In the genomic region with DNA sequence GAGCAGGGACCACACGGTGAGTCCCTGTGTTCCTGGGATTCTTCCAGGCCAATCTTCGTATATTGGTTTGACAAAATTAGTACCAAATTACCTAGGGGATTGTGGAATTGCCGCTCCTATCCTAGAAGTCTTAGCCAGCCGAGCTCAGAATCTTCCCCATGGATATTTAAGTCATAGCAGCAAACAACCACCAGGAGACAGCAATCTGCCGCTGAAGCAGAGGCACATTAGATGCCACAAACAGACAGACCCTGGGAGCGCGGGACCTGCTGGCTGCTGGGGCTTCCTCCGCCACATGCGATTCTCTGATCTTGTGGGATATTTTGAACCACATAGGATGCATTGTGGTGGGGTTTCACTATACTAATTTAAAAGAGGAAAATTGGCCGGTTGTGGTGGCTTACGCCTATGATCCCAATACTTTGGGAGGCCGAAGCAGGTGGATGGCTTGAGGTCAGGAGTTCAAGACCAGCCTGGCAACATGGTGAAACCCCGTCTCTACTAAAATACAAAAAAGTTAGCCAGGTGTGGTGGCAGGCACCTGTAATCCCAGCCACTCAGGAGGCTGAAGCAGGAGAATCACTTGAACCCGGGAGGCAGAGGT, we compare ENCODE assay signal across 8 cellular contexts. TPM values are rescaled to one million over a fixed set of nuclear protein-coding genes. Genes with fewer than 3 reads are reported as not detected.
DNase-seq lines count a peak whose midpoint lies in the region; FAIRE-seq and TF ChIP-seq lines count a peak whose summit lies in the region.
"Had no signal": no experiment of that assay in that cellular context is flagged by ENCODE, and none has a peak within 500 bp of the region (broad histone marks: within the 10 kb centered on the region; RNA-seq: fewer than 3 reads in every experiment).

No MANE protein-coding gene starts in this region.

- no peak overlapping the region for H3K4me3 Mint-ChIP-seq in mesothelial cell of epicardium
- H3K4me3 Mint-ChIP-seq: activated B cell treated with CpG ODN at 0.5 μM for 24 hours had no signal

- WGBS in spleen, 5 donors, result 50 to 64% (median 54%) methylated on average over 14 of the region's 14 CpGs
- 50 to 52% (median 51%) methylated on average over 14 of the region's 14 CpGs for WGBS in small intestine, 3 donors

- H3K36me3 ChIP-seq in GM06990 (ENCODE audit: control insufficient read depth, insufficient read depth, low read length) (no peaks in the 10 kb centered on the region), brain microvascular endothelial cell (replicated peaks) (no peaks in the 10 kb centered on the region), spleen (no peaks in the 10 kb centered on the region), small intestine (ENCODE audit: control insufficient read depth in 2 of 2, insufficient read depth in 2 of 2, low read length in 2 of 2) (no peaks in the 10 kb centered on the region)

- peaks cover 0 to 8% (median 0%) of the 10 kb centered on the region in 8 donors for H3K9me3 ChIP-seq in spleen
- H3K9me3 ChIP-seq in small intestine (ENCODE audit: control insufficient read depth, low read depth), result no peaks in the 10 kb centered on the region

- TF ChIP-seq POLR2A in spleen (IDR thresholded peaks at IDR 0.05), result no peak

- no peaks in the 10 kb centered on the region for H3K36me3 Mint-ChIP-seq in mesothelial cell of epicardium

- H3K27me3 ChIP-seq in GM06990 (replicated peaks; ENCODE audit: control insufficient read depth, insufficient read depth, low read length) (no peaks in the 10 kb centered on the region), brain microvascular endothelial cell (replicated peaks) (peaks cover 1% of the 10 kb centered on the region), spleen (replicated peaks in 1 of 7) (peaks cover 0 to 41% (median 0%) of the 10 kb centered on the region in 7 donors), small intestine (ENCODE audit: control insufficient read depth in 2 of 2, insufficient read depth in 2 of 2, low read length in 2 of 2) (peaks cover 0 to 12% of the 10 kb centered on the region in 2 donors)

- no peaks in the 10 kb centered on the region for H3K9me3 Mint-ChIP-seq in mesothelial cell of epicardium
- H3K9me3 Mint-ChIP-seq: activated B cell treated with CpG ODN at 0.5 μM for 24 hours had no signal

- peaks cover 48% of the 10 kb centered on the region for H3K27me3 Mint-ChIP-seq in mesothelial cell of epicardium (ENCODE audit: low read depth)

- H3K4me3 ChIP-seq in GM06990 (replicated peaks; ENCODE audit: low read depth, low read length), result no peak overlapping the region
- H3K4me3 ChIP-seq in LNCaP clone FGC (ENCODE audit: low read depth, low read length), result no peak overlapping the region
- no peak overlapping the region for H3K4me3 ChIP-seq in brain microvascular endothelial cell (ENCODE audit: low read depth, low read length)
- H3K4me3 ChIP-seq in spleen, result no peak overlapping the region
- no peak overlapping the region for H3K4me3 ChIP-seq in small intestine (ENCODE audit: low read depth in 1 of 2, low read length in 2 of 2)

- in situ Hi-C loops in brain microvascular endothelial cell (cut with HindIII; ENCODE audit: low pct_ligation_motif_present, low sequenced_read_pairs), result no loop called here

- H3K4me1 ChIP-seq in spleen, result no peaks in the 10 kb centered on the region
- H3K4me1 ChIP-seq in small intestine (ENCODE audit: control insufficient read depth in 2 of 2, insufficient read depth in 1 of 2, low read depth in 1 of 2, low read length in 1 of 2), result no peaks in the 10 kb centered on the region

- intact Hi-C loops in spleen (cut with DNase I; ENCODE audit: low total_unique reads), result no loop called here

- FAIRE-seq in small intestine (lab: Jason Lieb, UNC), result no peak

- H3K27ac Mint-ChIP-seq in mesothelial cell of epicardium, result no peak overlapping the region
- H3K27ac Mint-ChIP-seq: activated B cell treated with CpG ODN at 0.5 μM for 24 hours had no signal

- DNase-seq in GM06990 (ENCODE audit: extremely low read depth, insufficient read length) (no peak), LNCaP clone FGC (ENCODE audit: low read depth) (no peak), brain microvascular endothelial cell (no peak), mesothelial cell of epicardium (ENCODE audit: low spot score in 2 of 2, unreplicated experiment in 2 of 2) (no peak), spleen (no peak), NCI-H2196 treated with DMSO at 0.1 percent for 48 hours (lab: John Stamatoyannopoulos, UW; ENCODE audit: unreplicated experiment) (no peak), small intestine (no peak)
- DNase-seq: activated B cell treated with CpG ODN at 0.5 μM for 24 hours had no signal

- H3K27ac ChIP-seq in brain microvascular endothelial cell (no peak overlapping the region), spleen (no peak overlapping the region), small intestine (ENCODE audit: low read depth in 1 of 2, low read length in 1 of 2) (no peak overlapping the region)

- no peaks in the 10 kb centered on the region for H3K4me1 Mint-ChIP-seq in mesothelial cell of epicardium
- H3K4me1 Mint-ChIP-seq: activated B cell treated with CpG ODN at 0.5 μM for 24 hours had no signal

- TF ChIP-seq CTCF in GM06990 (IDR thresholded peaks at IDR 0.05; ENCODE audit: insufficient read depth, low read length, poor library complexity, severe bottlenecking) (peak; percentile 58), LNCaP clone FGC (IDR thresholded peaks at IDR 0.05; ENCODE audit: control insufficient read depth, extremely low read depth, insufficient read depth) (peak; percentile 37), brain microvascular endothelial cell (IDR thresholded peaks at IDR 0.05; ENCODE audit: low read depth, low read length, missing control alignments) (peak; percentile 75), mesothelial cell of epicardium (IDR thresholded peaks at IDR 0.05; ENCODE audit: unreplicated experiment) (peak; percentile 38), spleen (IDR thresholded peaks at IDR 0.05 in 8 of 11, conservative IDR thresholded peaks at IDR 0.05 in 3 of 11) (peak in 4 of 11 experiments; percentile 14 to 34 (median 20))

RNA-seq across cellular contexts. Expression of gene ZBTB43, which starts 31.7 kb away (rescaled TPM):
- total RNA-seq in mesothelial cell of epicardium, result 20.1 to 21.4 TPM (median 21.4 TPM) in 3 replicates
- total RNA-seq in spleen, result 10 to 100 TPM; 10.3 to 19.2 (median 16.0) TPM
- 1 to 10 TPM; 1.4 to 2.5 (median 2.3) TPM for polyA plus RNA-seq in spleen
- polyA plus RNA-seq in small intestine, result 1 to 10 TPM; 2.2 to 5.1 (median 3.4) TPM
